ENCODE assay signal across 13 cellular contexts in the genomic region with DNA sequence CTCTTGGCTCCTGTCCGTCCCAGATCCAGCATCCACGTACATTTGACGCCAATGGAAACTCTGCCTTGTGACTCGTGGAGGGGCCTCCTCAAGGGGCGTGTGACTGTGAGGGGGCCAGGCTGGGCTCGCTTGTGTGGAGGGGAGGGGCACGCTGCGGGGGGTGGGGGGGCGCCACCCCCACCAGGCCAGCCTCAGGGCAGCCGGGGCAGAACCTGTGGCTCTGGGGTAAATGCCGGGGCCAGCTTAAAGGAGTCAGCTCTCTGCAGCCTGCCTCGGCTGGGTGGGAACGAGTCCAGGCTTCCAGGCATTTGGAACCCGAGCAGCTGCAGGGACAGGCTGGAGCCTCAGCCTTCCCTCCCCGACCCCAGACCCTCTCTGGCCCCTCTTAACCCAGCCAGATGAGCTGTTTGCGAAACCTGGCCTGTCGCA.
DNase-seq lines count a peak whose midpoint lies in the region; ATAC-seq and TF ChIP-seq lines count a peak whose summit lies in the region.
"Had no signal": no experiment of that assay in that cellular context is flagged by ENCODE, and none has a peak within 500 bp of the region (broad histone marks: within the 10 kb centered on the region; RNA-seq: fewer than 3 reads in every experiment).

No MANE protein-coding gene starts in this region.

- no peak overlapping the region for H3K27ac Mint-ChIP-seq in stimulated activated naive CD8-positive, alpha-beta T cell treated with anti-CD3 and anti-CD28 coated beads, Interleukin-15, amount 100 ng/mL, for 72 hours
- H3K27ac Mint-ChIP-seq in nephron = peak overlapping the region; percentile 91 to 95 (median 95)
- H3K27ac Mint-ChIP-seq: activated CD4-positive, alpha-beta T cell treated with anti-CD3 and anti-CD28 coated beads, Interleukin-2, amount 10 ng/mL, durations not matched to agents 24 days and 14 days; activated naive CD8-positive, alpha-beta T cell treated with anti-CD3 and anti-CD28 coated beads, Interleukin-2, amount 50 U/mL, for 24 hours had no signal

- intact Hi-C loops in esophagus squamous epithelium (cut with DNase I) = no loop called here

- H3K27me3 Mint-ChIP-seq in stimulated activated naive CD8-positive, alpha-beta T cell treated with anti-CD3 and anti-CD28 coated beads, Interleukin-15, amount 100 ng/mL, for 72 hours = no peaks in the 10 kb centered on the region
- peaks cover 24% of the 10 kb centered on the region for H3K27me3 Mint-ChIP-seq in nephron (ENCODE audit: low read depth)

- TF ChIP-seq CTCF in esophagus squamous epithelium (IDR thresholded peaks at IDR 0.05) (no peak), nephron (IDR thresholded peaks at IDR 0.05; ENCODE audit: unreplicated experiment in 3 of 3) (no peak)

- no peaks in the 10 kb centered on the region for H3K36me3 ChIP-seq in esophagus squamous epithelium
- H3K36me3 ChIP-seq: BE2C, gastrocnemius medialis had no signal

- TF ChIP-seq POLR2A in esophagus squamous epithelium (IDR thresholded peaks at IDR 0.05) (no peak), GM18505 (IDR thresholded peaks at IDR 0.05; ENCODE audit: borderline replicate concordance, extremely low read depth, insufficient read depth, insufficient read length) (no peak)

- H3K36me3 Mint-ChIP-seq in nephron (ENCODE audit: low read depth) = peaks cover 8% of the 10 kb centered on the region

- H3K27ac ChIP-seq in esophagus squamous epithelium = peak overlapping the region; percentile 19 to 60 (median 48)
- H3K27ac ChIP-seq: gastrocnemius medialis had no signal

- ATAC-seq in stimulated activated naive CD8-positive, alpha-beta T cell treated with anti-CD3 and anti-CD28 coated beads, Interleukin-15, Interleukin-2, amounts not matched to agents 100 U/mL and 50 U/mL, for 24 hours = peak; percentile 3
- no peak for ATAC-seq in stimulated activated naive CD8-positive, alpha-beta T cell treated with anti-CD3 and anti-CD28 coated beads, Interleukin-15, amount 100 ng/mL, for 72 hours
- ATAC-seq in GM18502 (IDR thresholded peaks at IDR 0.05; ENCODE audit: poor library complexity, unreplicated experiment) (no peak), HG02678 (IDR thresholded peaks at IDR 0.05; ENCODE audit: unreplicated experiment) (no peak), GM18505 (IDR thresholded peaks at IDR 0.05; ENCODE audit: unreplicated experiment) (no peak)
- ATAC-seq: activated naive CD8-positive, alpha-beta T cell treated with anti-CD3 and anti-CD28 coated beads, Interleukin-2, amount 50 U/mL, for 24 hours had no signal

- 20% methylated on average over 7 of the region's 17 CpGs; no CpG with 5 or more reads in 1 of the 2 donors for WGBS in esophagus squamous epithelium, 2 donors

- H3K4me3 ChIP-seq in esophagus squamous epithelium = peak overlapping the region in 2 of 4 donors; percentile 6 to 37
- H3K4me3 ChIP-seq: gastrocnemius medialis had no signal

- H3K27me3 ChIP-seq in esophagus squamous epithelium = peaks cover 0 to 8% (median 0%) of the 10 kb centered on the region in 4 donors
- H3K27me3 ChIP-seq: BE2C had no signal

- no peak for DNase-seq in stimulated activated naive CD8-positive, alpha-beta T cell treated with anti-CD3 and anti-CD28 coated beads, Interleukin-15, Interleukin-2, amounts not matched to agents 100 U/mL and 50 U/mL, for 24 hours
- DNase-seq in stimulated activated naive CD8-positive, alpha-beta T cell treated with anti-CD3 and anti-CD28 coated beads, Interleukin-15, amount 100 ng/mL, for 72 hours = no peak
- DNase-seq in esophagus squamous epithelium (lab: John Stamatoyannopoulos, UW) (no peak), HK-2 (ENCODE audit: unreplicated experiment) (no peak)
- DNase-seq: activated CD4-positive, alpha-beta T cell treated with anti-CD3 and anti-CD28 coated beads, Interleukin-2, amount 10 ng/mL, durations not matched to agents 24 days and 14 days; activated naive CD8-positive, alpha-beta T cell treated with anti-CD3 and anti-CD28 coated beads, Interleukin-2, amount 50 U/mL, for 24 hours; BE2C; gastrocnemius medialis; OCI-M1 had no signal

- peaks cover 4% of the 10 kb centered on the region for H3K4me1 Mint-ChIP-seq in stimulated activated naive CD8-positive, alpha-beta T cell treated with anti-CD3 and anti-CD28 coated beads, Interleukin-15, amount 100 ng/mL, for 72 hours
- peaks cover 45% of the 10 kb centered on the region for H3K4me1 Mint-ChIP-seq in nephron

- H3K4me1 ChIP-seq in esophagus squamous epithelium = peaks cover 11 to 24% (median 17%) of the 10 kb centered on the region in 3 donors

- H3K4me3 Mint-ChIP-seq in stimulated activated naive CD8-positive, alpha-beta T cell treated with anti-CD3 and anti-CD28 coated beads, Interleukin-15, amount 100 ng/mL, for 72 hours = no peak overlapping the region
- H3K4me3 Mint-ChIP-seq in nephron = peak overlapping the region in 2 of 3 experiments; percentile 57 to 73
- H3K4me3 Mint-ChIP-seq: activated CD4-positive, alpha-beta T cell treated with anti-CD3 and anti-CD28 coated beads, Interleukin-2, amount 10 ng/mL, durations not matched to agents 24 days and 14 days; activated naive CD8-positive, alpha-beta T cell treated with anti-CD3 and anti-CD28 coated beads, Interleukin-2, amount 50 U/mL, for 24 hours had no signal

- peaks cover 19 to 25% of the 10 kb centered on the region in 2 donors for H3K9me3 Mint-ChIP-seq in stimulated activated naive CD8-positive, alpha-beta T cell treated with anti-CD3 and anti-CD28 coated beads, Interleukin-15, amount 100 ng/mL, for 72 hours
- peaks cover 5% of the 10 kb centered on the region for H3K9me3 Mint-ChIP-seq in nephron

- H3K9me3 ChIP-seq in esophagus squamous epithelium = no peaks in the 10 kb centered on the region
- H3K9me3 ChIP-seq: BE2C, gastrocnemius medialis had no signal

Comparison
In these comparisons a context has a peak if more than half of its experiments do, and no peak if none do; other contexts are left out.
1. H3K27ac Mint-ChIP-seq: peak in nephron (3 of 3); none in stimulated activated naive CD8-positive, alpha-beta T cell treated with anti-CD3 and anti-CD28 coated beads, Interleukin-15, amount 100 ng/mL, for 72 hours (0 of 2).
2. H3K4me3 Mint-ChIP-seq: peak in nephron (2 of 3); none in stimulated activated naive CD8-positive, alpha-beta T cell treated with anti-CD3 and anti-CD28 coated beads, Interleukin-15, amount 100 ng/mL, for 72 hours (0 of 2).